ENCODE assay signal across 1 cellular context in the genomic region with DNA sequence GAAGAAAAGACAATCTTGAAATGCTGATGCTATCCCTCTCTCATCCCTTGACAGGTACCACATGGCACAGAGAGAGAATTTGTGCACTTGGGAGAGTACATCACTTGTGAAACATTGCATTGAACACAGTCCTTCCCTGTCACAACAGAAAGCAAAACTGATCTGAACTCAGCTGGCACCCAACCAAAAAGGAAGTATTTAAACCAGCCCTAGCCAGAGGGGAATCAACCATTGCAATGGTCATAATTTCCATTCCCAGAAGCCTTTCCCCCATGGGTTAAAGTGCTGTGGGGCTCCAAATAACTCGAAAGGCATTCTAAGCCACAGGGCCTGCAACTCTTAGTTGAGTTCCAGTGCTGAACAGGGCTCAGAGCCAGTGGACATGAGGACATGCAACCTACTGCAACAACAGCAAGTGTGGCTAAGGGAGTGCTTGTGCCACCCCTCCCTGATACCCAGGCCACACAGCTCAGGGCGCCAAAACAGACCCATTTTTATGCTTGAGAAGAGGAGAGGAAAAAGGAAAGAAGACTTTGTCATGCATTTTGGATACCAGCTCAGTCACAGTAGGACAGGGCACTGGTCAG.
TF ChIP-seq lines count a peak whose summit lies in the region.

No MANE protein-coding gene starts in this region.

TF ChIP-seq in SK-N-SH treated with all-trans-retinoic acid at 6 μM for 48 hours, 23 proteins besides CTCF, POLR2A, EP300 and RAD21 (continued from another document):
- TF ChIP-seq PATZ1 (CRISPR knock-in tag; IDR thresholded peaks at IDR 0.05; ENCODE audit: borderline replicate concordance) (no peak), GLIS3 (CRISPR knock-in tag; IDR thresholded peaks at IDR 0.05) (no peak), ZFP30 (CRISPR knock-in tag; IDR thresholded peaks at IDR 0.05) (no peak), CSDC2 (CRISPR knock-in tag; IDR thresholded peaks at IDR 0.05) (no peak), ARNTL (CRISPR knock-in tag; IDR thresholded peaks at IDR 0.05; ENCODE audit: borderline replicate concordance, low read depth) (no peak), CREB5 (CRISPR knock-in tag; IDR thresholded peaks at IDR 0.05; ENCODE audit: low read depth) (no peak), PPARA (CRISPR knock-in tag; IDR thresholded peaks at IDR 0.05; ENCODE audit: borderline replicate concordance) (no peak), ZFP3 (CRISPR knock-in tag; IDR thresholded peaks at IDR 0.05) (no peak), ZNF70 (CRISPR knock-in tag; IDR thresholded peaks at IDR 0.05) (no peak), ZNF565 (CRISPR knock-in tag; conservative IDR thresholded peaks at IDR 0.05; ENCODE audit: low read depth) (no peak), ISL1 (CRISPR knock-in tag; IDR thresholded peaks at IDR 0.05) (no peak)
- TF ChIP-seq, protein P1, sequence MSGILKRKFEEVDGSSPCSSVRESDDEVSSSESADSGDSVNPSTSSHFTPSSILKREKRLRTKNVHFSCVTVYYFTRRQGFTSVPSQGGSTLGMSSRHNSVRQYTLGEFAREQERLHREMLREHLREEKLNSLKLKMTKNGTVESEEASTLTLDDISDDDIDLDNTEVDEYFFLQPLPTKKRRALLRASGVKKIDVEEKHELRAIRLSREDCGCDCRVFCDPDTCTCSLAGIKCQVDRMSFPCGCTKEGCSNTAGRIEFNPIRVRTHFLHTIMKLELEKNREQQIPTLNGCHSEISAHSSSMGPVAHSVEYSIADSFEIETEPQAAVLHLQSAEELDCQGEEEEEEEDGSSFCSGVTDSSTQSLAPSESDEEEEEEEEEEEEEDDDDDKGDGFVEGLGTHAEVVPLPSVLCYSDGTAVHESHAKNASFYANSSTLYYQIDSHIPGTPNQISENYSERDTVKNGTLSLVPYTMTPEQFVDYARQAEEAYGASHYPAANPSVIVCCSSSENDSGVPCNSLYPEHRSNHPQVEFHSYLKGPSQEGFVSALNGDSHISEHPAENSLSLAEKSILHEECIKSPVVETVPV (CRISPR knock-in tag; IDR thresholded peaks at IDR 0.05), result no peak
